Comparison of ENCODE assay signal across 8 cellular contexts in genomic region chr2:96927420-96928171, GRCh38. TPM values are rescaled to one million over a fixed set of nuclear protein-coding genes. Genes with fewer than 3 reads are reported as not detected.
DNase-seq lines count a peak whose midpoint lies in the region; ATAC-seq and TF ChIP-seq lines count a peak whose summit lies in the region.

No MANE protein-coding gene starts in this region.

- H3K4me1 ChIP-seq in esophagus squamous epithelium, result peaks cover 13 to 42% (median 20%) of the 10 kb centered on the region in 3 donors

- peak overlapping the region; percentile 31 to 68 (median 52) for H3K27ac ChIP-seq in esophagus squamous epithelium

- no peak for ATAC-seq in HG03025 (IDR thresholded peaks at IDR 0.05; ENCODE audit: low FRiP score, unreplicated experiment)
- no peak for ATAC-seq in GM18909 (IDR thresholded peaks at IDR 0.05; ENCODE audit: poor library complexity, unreplicated experiment)
- no peak for ATAC-seq in T-helper 17 cell

- peaks cover 21% of the 10 kb centered on the region for H3K4me1 Mint-ChIP-seq in T-helper 17 cell

- peak overlapping the region in 3 of 4 donors; percentile 10 to 41 (median 12) for H3K4me3 ChIP-seq in esophagus squamous epithelium

- H3K27ac Mint-ChIP-seq in T-helper 17 cell, result no peak overlapping the region

- DNase-seq in DMS153 (lab: John Stamatoyannopoulos, UW) (peak; percentile 83), NCI-H510A (lab: John Stamatoyannopoulos, UW) (peak; percentile 71), esophagus squamous epithelium (lab: John Stamatoyannopoulos, UW) (no peak), posterior cingulate gyrus (peak; percentile 56 to 97 (median 75)), RKO (ENCODE audit: low spot score) (no peak), T-helper 17 cell (no peak)

- no peaks in the 10 kb centered on the region for H3K36me3 ChIP-seq in esophagus squamous epithelium

- TF ChIP-seq CTCF in esophagus squamous epithelium (IDR thresholded peaks at IDR 0.05), result peak in 3 of 6 experiments; percentile 35 to 60 (median 49)

- H3K9me3 ChIP-seq in esophagus squamous epithelium (no peaks in the 10 kb centered on the region), T-helper 17 cell (ENCODE audit: control insufficient read depth, low read length, poor library complexity, severe bottlenecking) (no peaks in the 10 kb centered on the region)

- H3K36me3 Mint-ChIP-seq in T-helper 17 cell (ENCODE audit: low read depth), result peaks cover 2% of the 10 kb centered on the region

- intact Hi-C loops in esophagus squamous epithelium (cut with DNase I) (no loop called here), posterior cingulate gyrus (cut with DNase I) (no loop called here)

- no peaks in the 10 kb centered on the region for H3K27me3 Mint-ChIP-seq in T-helper 17 cell

- no peaks in the 10 kb centered on the region for H3K27me3 ChIP-seq in esophagus squamous epithelium

- H3K4me3 Mint-ChIP-seq in T-helper 17 cell, result no peak overlapping the region

- TF ChIP-seq POLR2A in esophagus squamous epithelium (IDR thresholded peaks at IDR 0.05), result no peak

- 28 to 35% methylated on average over 8 to 13 of the region's 24 CpGs for WGBS in esophagus squamous epithelium, 2 donors

RNA-seq across cellular contexts. Expression of gene SEMA4C, which starts 57.7 kb away (rescaled TPM):
- total RNA-seq in esophagus squamous epithelium (10 to 100 TPM in 2 of 4 donors, 1 to 10 TPM in 2; 7.4 to 23.8 (median 12.8) TPM), T-helper 17 cell (10 to 100 TPM; 25.5 to 30.9 TPM)

RNA-seq across cellular contexts. Expression of gene FAM178B, which starts 58.8 kb away (rescaled TPM):
- total RNA-seq in esophagus squamous epithelium, result under 1 TPM in 1 of 4 donors, not detected in 3; 0.72 TPM
- total RNA-seq in T-helper 17 cell, result not detected

Comparison
In these comparisons a context has a peak if more than half of its experiments do, and no peak if none do; other contexts are left out.
1. DNase-seq: peak in DMS153 (single experiment), NCI-H510A (single experiment) and posterior cingulate gyrus (10 of 10); none in esophagus squamous epithelium (single experiment), RKO (single experiment) and T-helper 17 cell (0 of 3).